Comparison of ENCODE assay signal across 15 cellular contexts in the genomic region with DNA sequence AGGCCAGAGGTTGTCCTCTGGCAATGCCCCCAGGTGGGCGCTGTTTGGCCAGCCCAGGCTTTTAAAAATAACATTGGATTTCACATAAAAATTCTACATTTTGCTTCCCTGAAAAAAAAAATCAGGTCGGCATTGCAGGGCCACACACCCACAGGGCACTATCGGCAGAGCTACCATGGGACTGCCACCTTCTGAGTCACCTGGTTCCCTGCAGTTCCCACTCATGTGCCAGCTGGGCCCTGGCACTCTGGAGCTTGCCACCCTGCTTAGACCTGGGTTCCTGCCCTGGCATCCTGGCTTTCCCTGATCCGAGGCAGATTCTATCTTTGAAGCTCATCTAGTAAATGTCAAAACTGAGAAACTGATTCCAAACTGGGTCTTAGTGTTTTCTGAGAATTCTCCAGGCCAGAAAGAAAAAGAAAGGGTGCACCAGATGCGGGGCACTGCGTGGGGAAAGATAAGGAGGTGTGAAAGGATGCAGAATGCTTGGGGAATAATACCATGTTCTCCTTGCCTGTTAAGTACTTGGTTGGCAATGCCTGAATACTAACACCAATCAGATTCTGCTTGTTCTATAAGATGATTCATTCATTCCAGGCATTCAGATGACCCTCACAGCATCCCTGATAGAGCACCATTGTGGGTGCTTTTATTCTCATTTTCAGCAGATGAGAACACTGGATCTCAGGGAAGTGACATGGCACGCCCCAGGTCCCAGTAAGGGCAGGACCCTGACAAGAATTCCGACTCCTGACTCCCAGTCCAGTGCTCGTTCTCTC. TPM values are rescaled to one million over a fixed set of nuclear protein-coding genes. Genes with fewer than 3 reads are reported as not detected.
DNase-seq lines count a peak whose midpoint lies in the region; ATAC-seq and TF ChIP-seq lines count a peak whose summit lies in the region.
"Had no signal": no experiment of that assay in that cellular context is flagged by ENCODE, and none has a peak within 500 bp of the region (broad histone marks: within the 10 kb centered on the region; RNA-seq: fewer than 3 reads in every experiment).

No MANE protein-coding gene starts in this region.

- peaks cover 53% of the 10 kb centered on the region for H3F3A ChIP-seq in PC-9 (ENCODE audit: insufficient read depth, low read depth)
- no peaks in the 10 kb centered on the region for H3F3A ChIP-seq in smooth muscle cell (ENCODE audit: low read depth)

- DNase-seq in AG04449 (ENCODE audit: low read depth, low spot score) (peak; percentile 54), PC-9 (peak in 1 of 2 experiments; percentile 60), dermis blood vessel endothelial cell (peak; percentile 50), kidney tubule cell (ENCODE audit: low spot score) (peak; percentile 69), T-helper 9 cell (no peak), smooth muscle cell (lab: John Stamatoyannopoulos, UW; ENCODE audit: unreplicated experiment) (no peak)
- DNase-seq in activated T-cell treated with anti-CD3 and anti-CD28 coated beads, Interleukin-2, amount 50 U/mL, for 1 hour, result no peak
- DNase-seq: activated T-cell treated with anti-CD3 and anti-CD28 coated beads, Interleukin-2, amount 50 U/mL, for 72 hours; cortex of kidney; naive thymus-derived CD8-positive, alpha-beta T cell; NCI-H187; stimulated activated CD4-positive, alpha-beta T cell treated with anti-CD3 and anti-CD28 coated beads, Interleukin-1b, Interleukin-23, amount 100 ng/mL, for 48 hours; WERI-Rb-1 had no signal

- POLR2A ChIA-PET in AG04449 (lab: Yijun Ruan, JAX) (no interaction called here), PC-9 (lab: Charles Lee; ENCODE audit: unreplicated experiment) (interaction anchor here (0.5 kb wide), 1 partner anchor 42 kb away, joined by 12 read pairs; no protein-coding TSS in a partner anchor)

- WGBS in smooth muscle cell (ENCODE audit: low lambda C conversion rate), result 83% methylated on average over 9 of the region's 9 CpGs

- H3K4me3 ChIP-seq in AG04449 (ENCODE audit: low read depth, low read length) (no peak overlapping the region), PC-9 (no peak overlapping the region), smooth muscle cell (no peak overlapping the region)
- H3K4me3 ChIP-seq: thoracic aorta had no signal

- H3K27me3 ChIP-seq in PC-9 (ENCODE audit: insufficient read depth, low read depth) (no peaks in the 10 kb centered on the region), smooth muscle cell (ENCODE audit: low read depth) (no peaks in the 10 kb centered on the region)

- H3K4me2 ChIP-seq in PC-9 (0 out of 2 replicates have a peak overlapping the region, but pooled peaks have one; percentile 15), smooth muscle cell (no peak overlapping the region)

- H3K79me2 ChIP-seq in PC-9 (ENCODE audit: low read depth) (peaks cover 94% of the 10 kb centered on the region), smooth muscle cell (ENCODE audit: low read depth) (peaks cover 98% of the 10 kb centered on the region)

- no peak overlapping the region for H3K9ac ChIP-seq in smooth muscle cell (ENCODE audit: low read depth)

- H3K27ac ChIP-seq in PC-9, result peak overlapping the region; percentile 9; the same call in 1 of the 2 replicates
- H3K27ac ChIP-seq in smooth muscle cell (ENCODE audit: low read depth), result no peak overlapping the region
- H3K27ac ChIP-seq: thoracic aorta, WERI-Rb-1 had no signal

- BruUV-seq in PC-9 (replicated peaks; lab: Mats Ljungman, UMichigan), result no TSS peak

- H3K36me3 ChIP-seq in PC-9 (ENCODE audit: low read depth) (no peaks in the 10 kb centered on the region), smooth muscle cell (ENCODE audit: low read depth) (no peaks in the 10 kb centered on the region)
- H3K36me3 ChIP-seq: thoracic aorta had no signal

- H3K4me1 ChIP-seq in PC-9 (replicated peaks; ENCODE audit: insufficient read depth) (peaks cover 73% of the 10 kb centered on the region), smooth muscle cell (ENCODE audit: low read depth) (peaks cover 8% of the 10 kb centered on the region)

- H2AFZ ChIP-seq in PC-9 (no peak overlapping the region), smooth muscle cell (ENCODE audit: low read depth) (no peak overlapping the region)

- intact Hi-C loops in PC-9 (cut with micrococcal nuclease; ENCODE audit: unreplicated experiment), result no loop called here

- no peaks in the 10 kb centered on the region for H3K9me2 ChIP-seq in PC-9 (ENCODE audit: insufficient read depth)

- peaks cover 36% of the 10 kb centered on the region for H4K20me1 ChIP-seq in PC-9 (ENCODE audit: insufficient read depth)
- peaks cover 100% of the 10 kb centered on the region for H4K20me1 ChIP-seq in smooth muscle cell (ENCODE audit: low read depth)

- ATAC-seq in GM18502 (IDR thresholded peaks at IDR 0.05; ENCODE audit: poor library complexity, unreplicated experiment), result no peak
- ATAC-seq: activated T-cell treated with anti-CD3 and anti-CD28 coated beads, Interleukin-2, amount 50 U/mL, for 72 hours; naive thymus-derived CD8-positive, alpha-beta T cell had no signal

- CTCF ChIA-PET in AG04449 (lab: Yijun Ruan, JAX) (interaction anchor here (1.1 to 1.2 kb wide), 2 partner anchors 15 to 79 kb away, joined by 3 read pairs; no protein-coding TSS in a partner anchor), PC-9 (lab: Charles Lee) (no interaction called here)

- TF ChIP-seq CTCF in AG04449 (IDR thresholded peaks at IDR 0.05; ENCODE audit: insufficient read depth, low read length, missing control alignments), result no peak
- TF ChIP-seq CTCF in PC-9 (conservative IDR thresholded peaks at IDR 0.05), result no peak
- TF ChIP-seq CTCF in smooth muscle cell (IDR thresholded peaks at IDR 0.05; ENCODE audit: borderline replicate concordance, insufficient read depth, poor library complexity, severe bottlenecking), result no peak

- H3K9me3 ChIP-seq in PC-9 (ENCODE audit: insufficient read depth, low read depth) (no peaks in the 10 kb centered on the region), smooth muscle cell (replicated peaks; ENCODE audit: low read depth) (no peaks in the 10 kb centered on the region)
- H3K9me3 ChIP-seq: thoracic aorta had no signal

RNA-seq across cellular contexts. Expression of a gene that starts 51.8 kb away (rescaled TPM):
- 86.3 and 92.9 TPM in 2 replicates for total RNA-seq in PC-9 (2021)
- 10.4 and 17.9 TPM in 2 replicates for total RNA-seq in dermis blood vessel endothelial cell
- 11.1 and 12.2 TPM in 2 replicates for total RNA-seq in smooth muscle cell
- 17.6 and 19.2 TPM in 2 replicates for polyA plus RNA-seq in smooth muscle cell

Comparison
In these comparisons a context has a peak if more than half of its experiments do, and no peak if none do; other contexts are left out.
1. DNase-seq: peak in AG04449 (single experiment), dermis blood vessel endothelial cell (single experiment) and kidney tubule cell (single experiment); none in activated T-cell treated with anti-CD3 and anti-CD28 coated beads, Interleukin-2, amount 50 U/mL, for 1 hour (single experiment), T-helper 9 cell (single experiment) and smooth muscle cell (single experiment).